1 cellular context compared by ENCODE assay signal in genomic region chr18:59381949-59382348, GRCh38.
TF ChIP-seq lines count a peak whose summit lies in the region.

No MANE protein-coding gene starts in this region.

TF ChIP-seq in GM23338, 12 proteins besides CTCF, POLR2A, EP300 and RAD21 (continued from another document):
- TF ChIP-seq ZNF462 (CRISPR knock-in tag; IDR thresholded peaks at IDR 0.05) (no peak), EZH2phosphoT487 (IDR thresholded peaks at IDR 0.05; ENCODE audit: unreplicated experiment) (no peak), STAT1 (IDR thresholded peaks at IDR 0.05; ENCODE audit: unreplicated experiment) (no peak), ETS1 (IDR thresholded peaks at IDR 0.05) (no peak), ZNF114 (CRISPR knock-in tag; IDR thresholded peaks at IDR 0.05) (no peak), EZH2 (IDR thresholded peaks at IDR 0.05; ENCODE audit: low read depth, unreplicated experiment) (no peak), NANOG (IDR thresholded peaks at IDR 0.05; ENCODE audit: borderline replicate concordance) (no peak), REST (IDR thresholded peaks at IDR 0.05; ENCODE audit: unreplicated experiment) (no peak), JUNB (IDR thresholded peaks at IDR 0.05; ENCODE audit: unreplicated experiment) (no peak)
